ENCODE assay signal across 37 cellular contexts in genomic region chr20:62172666-62173065, GRCh38. TPM values are rescaled to one million over a fixed set of nuclear protein-coding genes. Genes with fewer than 3 reads are reported as not detected.
"Had no signal": no experiment of that assay in that cellular context is flagged by ENCODE, and none has a peak within 500 bp of the region (broad histone marks: within the 10 kb centered on the region; RNA-seq: fewer than 3 reads in every experiment).

No MANE protein-coding gene starts in this region.

- H3K27ac ChIP-seq: adrenal gland, body of pancreas, coronary artery, dorsolateral prefrontal cortex, esophagus squamous epithelium, gastroesophageal sphincter, WERI-Rb-1 had no signal

- ATAC-seq: activated CD4-positive, CD25-positive, alpha-beta regulatory T cell treated with anti-CD3 and anti-CD28 coated beads, Interleukin-2, amount 50 U/mL, for 24 hours; activated CD8-positive, alpha-beta memory T cell treated with anti-CD3 and anti-CD28 coated beads, Interleukin-2, amount 10 ng/mL, durations not matched to agents 7 days and 5 days; activated CD8-positive, alpha-beta T cell treated with anti-CD3 and anti-CD28 coated beads for 36 hours; activated naive CD8-positive, alpha-beta T cell treated with anti-CD3 and anti-CD28 coated beads, Interleukin-2, amount 50 U/mL, for 24 hours; body of pancreas; effector memory CD8-positive, alpha-beta T cell; gastroesophageal sphincter; heart right ventricle; T-helper 17 cell had no signal

- H3K4me1 ChIP-seq: adrenal gland, body of pancreas, esophagus squamous epithelium, gastroesophageal sphincter had no signal

- H3K4me3 ChIP-seq: adrenal gland, body of pancreas, coronary artery, dorsolateral prefrontal cortex, esophagus squamous epithelium, gastroesophageal sphincter, heart right ventricle had no signal

- H3K9me3 ChIP-seq: adrenal gland, body of pancreas, esophagus squamous epithelium, gastroesophageal sphincter, heart right ventricle had no signal

- DNase-seq: activated B cell treated with CpG ODN at 0.5 μM for 24 hours; activated CD4-positive, alpha-beta T cell treated with anti-CD3 and anti-CD28 coated beads for 48 hours; activated CD4-positive, alpha-beta T cell treated with anti-CD3 and anti-CD28 coated beads, Interleukin-2, amount 50 U/mL, for 1 hour; activated CD4-positive, alpha-beta T cell treated with anti-CD3 and anti-CD28 coated beads, Interleukin-2, amount 50 U/mL, for 48 hours; activated CD8-positive, alpha-beta memory T cell treated with anti-CD3 and anti-CD28 coated beads, Interleukin-2, amount 10 ng/mL, durations not matched to agents 7 days and 5 days; activated CD8-positive, alpha-beta memory T cell treated with anti-CD3 and anti-CD28 coated beads, Interleukin-2, amount 50 U/mL, for 4 hours; activated CD8-positive, alpha-beta T cell treated with anti-CD3 and anti-CD28 coated beads for 36 hours; activated effector memory CD4-positive, alpha-beta T cell treated with anti-CD3 and anti-CD28 coated beads, Interleukin-2, amount 50 U/mL, for 16 hours; activated naive CD4-positive, alpha-beta T cell treated with anti-CD3 and anti-CD28 coated beads for 36 hours; activated naive CD8-positive, alpha-beta T cell treated with anti-CD3 and anti-CD28 coated beads for 36 hours; activated naive CD8-positive, alpha-beta T cell treated with anti-CD3 and anti-CD28 coated beads, Interleukin-2, amount 50 U/mL, for 24 hours; activated T-cell treated with anti-CD3 and anti-CD28 coated beads, Interleukin-2, amount 50 U/mL, for 1 hour; activated T-cell treated with anti-CD3 and anti-CD28 coated beads, Interleukin-2, amount 50 U/mL, for 48 hours; adrenal gland; amygdala; aorta; body of pancreas; caudate nucleus; dorsolateral prefrontal cortex; effector memory CD8-positive, alpha-beta T cell; erythroblast; esophagus squamous epithelium; foreskin melanocyte; T-helper 1 cell; T-helper 17 cell; T1000; WERI-Rb-1 had no signal

- H3K27me3 ChIP-seq: adrenal gland, body of pancreas, dorsolateral prefrontal cortex, esophagus squamous epithelium, gastroesophageal sphincter, heart right ventricle had no signal

RNA-seq across cellular contexts. Expression of gene HRH3, which starts 47.4 kb away (rescaled TPM):
- total RNA-seq: activated B cell treated with CpG ODN at 0.5 μM for 24 hours; activated CD8-positive, alpha-beta memory T cell treated with anti-CD3 and anti-CD28 coated beads for 36 hours; activated CD8-positive, alpha-beta memory T cell treated with anti-CD3 and anti-CD28 coated beads, Interleukin-2, amount 10 ng/mL, durations not matched to agents 7 days and 5 days; activated CD8-positive, alpha-beta T cell treated with anti-CD3 and anti-CD28 coated beads for 36 hours; activated naive CD4-positive, alpha-beta T cell treated with anti-CD3 and anti-CD28 coated beads for 36 hours; activated naive CD8-positive, alpha-beta T cell treated with anti-CD3 and anti-CD28 coated beads for 36 hours; activated T-helper 1 cell treated with anti-CD3 and anti-CD28 coated beads, Interleukin-12 subunit alpha, Interleukin-12 subunit beta, Interleukin-2, Interleukin-4 antibody, amounts not matched to agents 30 ng/mL and 10 ng/mL and 1 ng/mL, durations not matched to agents 14 hours and 24 hours and 36 hours; activated T-helper 2 cell treated with anti-CD3 and anti-CD28 coated beads, Interferon-gamma antibody, Interleukin-2, Interleukin-4, amounts not matched to agents 10 μg/mL and 5 μg/mL and 100 μg/mL, durations not matched to agents 14 hours and 24 hours and 36 hours; aorta; esophagus squamous epithelium; fibroblast of lung; fibroblast of villous mesenchyme; gastroesophageal sphincter; glomerular endothelial cell; heart right ventricle; T-helper 17 cell had no signal
